ENCODE assay signal across 13 cellular contexts in genomic region chr20:51600016-51600420, GRCh38. TPM values are rescaled to one million over a fixed set of nuclear protein-coding genes. Genes with fewer than 3 reads are reported as not detected.
"Had no signal": no experiment of that assay in that cellular context is flagged by ENCODE, and none has a peak within 500 bp of the region (broad histone marks: within the 10 kb centered on the region; RNA-seq: fewer than 3 reads in every experiment).

No MANE protein-coding gene starts in this region.

- H3K27me3 ChIP-seq: esophagus muscularis mucosa, transverse colon had no signal

- ATAC-seq: stimulated activated effector memory CD8-positive, alpha-beta T cell treated with anti-CD3 and anti-CD28 coated beads, Interleukin-12 subunit alpha, Interleukin-12 subunit beta, amount 100 ng/mL, for 72 hours; WTC11 had no signal

- DNase-seq: activated CD4-positive, alpha-beta T cell treated with anti-CD3 and anti-CD28 coated beads, Interleukin-2, amount 10 ng/mL, durations not matched to agents 24 days and 14 days; activated naive CD4-positive, alpha-beta T cell treated with anti-CD3 and anti-CD28 coated beads for 36 hours; hypothalamus; stimulated activated CD4-positive, alpha-beta T cell treated with anti-CD3 and anti-CD28 coated beads, Interleukin-12 subunit alpha, Interleukin-12 subunit beta, amount 100 ng/mL, for 4 hours; stimulated activated CD4-positive, alpha-beta T cell treated with anti-CD3 and anti-CD28 coated beads, Interleukin-2, amount 100 ng/mL, for 24 hours; transverse colon had no signal

- H3K27ac Mint-ChIP-seq: activated CD4-positive, alpha-beta T cell treated with anti-CD3 and anti-CD28 coated beads, Interleukin-2, amount 10 ng/mL, durations not matched to agents 24 days and 14 days; activated naive CD4-positive, alpha-beta T cell treated with anti-CD3 and anti-CD28 coated beads for 36 hours; activated T-helper 2 cell treated with anti-CD3 and anti-CD28 coated beads, Interferon-gamma antibody, Interleukin-2, Interleukin-4, amounts not matched to agents 10 μg/mL and 5 μg/mL and 100 μg/mL, durations not matched to agents 14 hours and 24 hours and 36 hours; stimulated activated effector memory CD8-positive, alpha-beta T cell treated with anti-CD3 and anti-CD28 coated beads, Interleukin-12 subunit alpha, Interleukin-12 subunit beta, amount 100 ng/mL, for 72 hours; WTC11 had no signal

- H3K36me3 Mint-ChIP-seq: WTC11 had no signal

- H3K9me3 ChIP-seq: esophagus muscularis mucosa, transverse colon had no signal

- H3K27ac ChIP-seq: esophagus muscularis mucosa, parathyroid adenoma, transverse colon had no signal

- H3K4me3 Mint-ChIP-seq: activated CD4-positive, alpha-beta T cell treated with anti-CD3 and anti-CD28 coated beads, Interleukin-2, amount 10 ng/mL, durations not matched to agents 24 days and 14 days; activated naive CD4-positive, alpha-beta T cell treated with anti-CD3 and anti-CD28 coated beads for 36 hours; mesothelial cell of epicardium; stimulated activated effector memory CD8-positive, alpha-beta T cell treated with anti-CD3 and anti-CD28 coated beads, Interleukin-12 subunit alpha, Interleukin-12 subunit beta, amount 100 ng/mL, for 72 hours; WTC11 had no signal

- H3K4me3 ChIP-seq: esophagus muscularis mucosa, transverse colon had no signal

- H3K9me3 Mint-ChIP-seq: activated CD4-positive, alpha-beta T cell treated with anti-CD3 and anti-CD28 coated beads, Interleukin-2, amount 10 ng/mL, durations not matched to agents 24 days and 14 days; activated naive CD4-positive, alpha-beta T cell treated with anti-CD3 and anti-CD28 coated beads for 36 hours; activated T-helper 2 cell treated with anti-CD3 and anti-CD28 coated beads, Interferon-gamma antibody, Interleukin-2, Interleukin-4, amounts not matched to agents 10 μg/mL and 5 μg/mL and 100 μg/mL, durations not matched to agents 14 hours and 24 hours and 36 hours; mesothelial cell of epicardium; stimulated activated effector memory CD8-positive, alpha-beta T cell treated with anti-CD3 and anti-CD28 coated beads, Interleukin-12 subunit alpha, Interleukin-12 subunit beta, amount 100 ng/mL, for 72 hours; WTC11 had no signal

RNA-seq across cellular contexts. Expression of gene NFATC2, which starts 57.5 kb away (rescaled TPM):
- total RNA-seq: bronchial epithelial cell had no signal
